ENCODE assay signal across 15 cellular contexts in the genomic region with DNA sequence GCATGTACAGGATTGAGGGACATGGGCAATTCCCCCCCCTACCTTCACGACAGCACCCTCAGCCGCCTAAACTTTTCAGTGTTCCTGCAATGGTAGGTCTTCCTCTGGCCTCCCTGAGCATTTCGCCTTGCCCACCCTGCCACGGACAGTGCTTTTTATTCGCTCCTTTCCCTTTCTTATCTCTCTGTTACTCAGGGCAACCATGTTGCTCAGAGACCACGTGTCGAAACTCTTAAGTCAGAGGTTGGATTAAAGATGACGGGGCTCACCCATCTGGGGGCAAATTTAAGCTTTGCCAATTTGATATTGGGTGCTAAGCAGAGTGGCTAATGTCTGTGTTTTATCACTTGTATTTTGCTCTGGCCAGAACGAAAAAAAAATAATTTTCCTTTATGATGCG. TPM values are rescaled to one million over a fixed set of nuclear protein-coding genes. Genes with fewer than 3 reads are reported as not detected.
DNase-seq lines count a peak whose midpoint lies in the region; ATAC-seq, FAIRE-seq and TF ChIP-seq lines count a peak whose summit lies in the region.
"Had no signal": no experiment of that assay in that cellular context is flagged by ENCODE, and none has a peak within 500 bp of the region (broad histone marks: within the 10 kb centered on the region; RNA-seq: fewer than 3 reads in every experiment).

No MANE protein-coding gene starts in this region.

- no TSS peak for BruUV-seq in K562 (replicated peaks; lab: Mats Ljungman, UMichigan)

- no peaks in the 10 kb centered on the region for H4K20me1 ChIP-seq in K562 (replicated peaks; ENCODE audit: control insufficient read depth, insufficient read depth, low read length)

- WGBS in K562 (ENCODE audit: insufficient coverage, low coverage, missing lambda C conversion rate), result 4% methylated on average over 10 of the region's 10 CpGs

- TF ChIP-seq EP300 in K562 (IDR thresholded peaks at IDR 0.05; ENCODE audit: low read length), result no peak

- no peak for FAIRE-seq in K562 (lab: Jason Lieb, UNC)

- H3K79me2 ChIP-seq in K562 (ENCODE audit: control insufficient read depth, insufficient read depth, low read length), result no peaks in the 10 kb centered on the region

- H3K36me3 ChIP-seq in K562 (ENCODE audit: control insufficient read depth, insufficient read depth, low read length), result no peaks in the 10 kb centered on the region
- H3K36me3 ChIP-seq: HAP-1 had no signal

- ATAC-seq in K562 (no peak), omental fat pad (ENCODE audit: low FRiP score) (no peak), HG03196 (IDR thresholded peaks at IDR 0.05; ENCODE audit: unreplicated experiment) (no peak), GM19452 (IDR thresholded peaks at IDR 0.05; ENCODE audit: unreplicated experiment) (no peak)

- no peaks in the 10 kb centered on the region for H3K27me3 ChIP-seq in K562 (ENCODE audit: control insufficient read depth in 2 of 2, insufficient read depth in 2 of 2, low read length in 2 of 2)

- no peak overlapping the region for H3K4me2 ChIP-seq in K562 (ENCODE audit: insufficient read depth, low read length)

- H3K4me3 ChIP-seq in K562, result no peak overlapping the region
- H3K4me3 ChIP-seq: HAP-1 had no signal

- TF ChIP-seq CTCF in K562 (IDR thresholded peaks at IDR 0.05 in 2 of 3, conservative IDR thresholded peaks at IDR 0.05 in 1 of 3; ENCODE audit: insufficient read depth in 2 of 3, low read depth in 1 of 3, low read length in 3 of 3) (no peak), nephron progenitor cell (IDR thresholded peaks at IDR 0.05) (no peak), omental fat pad (IDR thresholded peaks at IDR 0.05) (no peak)

- H3K4me3 Mint-ChIP-seq in nephron progenitor cell, result no peak overlapping the region
- H3K4me3 Mint-ChIP-seq: CD14-positive monocyte; CD8-positive, alpha-beta memory T cell had no signal

- peaks cover 51% of the 10 kb centered on the region for H3K9me3 Mint-ChIP-seq in nephron progenitor cell

- CTCF ChIA-PET in K562 (lab: Yijun Ruan, JAX; ENCODE audit: low intra/inter-chr PET ratio), result no interaction called here

- H3K4me1 Mint-ChIP-seq in nephron progenitor cell, result no peaks in the 10 kb centered on the region
- H3K4me1 Mint-ChIP-seq: CD14-positive monocyte; CD8-positive, alpha-beta memory T cell had no signal

- H3K36me3 Mint-ChIP-seq in nephron progenitor cell (ENCODE audit: low read depth), result peaks cover 61% of the 10 kb centered on the region
- H3K36me3 Mint-ChIP-seq: CD14-positive monocyte; CD8-positive, alpha-beta memory T cell had no signal

- H3K27ac ChIP-seq in K562 (ENCODE audit: extremely low read depth, low read depth, low read length), result no peak overlapping the region
- H3K27ac ChIP-seq: 22Rv1 had no signal

- no peak overlapping the region for H2AFZ ChIP-seq in K562 (ENCODE audit: low read depth, low read length)

- POLR2A ChIA-PET in K562 (lab: Yijun Ruan, JAX), result interaction anchor here (1.0 kb wide), 1 partner anchor 36 kb away, joined by 3 read pairs; no protein-coding TSS in a partner anchor

- intact Hi-C loops in K562 (cut with micrococcal nuclease), result no loop called here

- in situ Hi-C loops in K562 (cut with MboI), result no loop called here

- TF ChIP-seq POLR2A in K562 (conservative IDR thresholded peaks at IDR 0.05), result no peak

- TF ChIP-seq RAD21 in K562 (CRISPR knock-in tag; conservative IDR thresholded peaks at IDR 0.05 in 1 of 2, IDR thresholded peaks at IDR 0.05 in 1 of 2), result no peak

- no peak overlapping the region for H3K9ac ChIP-seq in K562 (ENCODE audit: insufficient read depth in 1 of 2, low read depth in 2 of 2, low read length in 2 of 2)

- no peaks in the 10 kb centered on the region for H3K9me1 ChIP-seq in K562 (ENCODE audit: control insufficient read depth, insufficient read depth, low read length)

- H3K4me1 ChIP-seq in K562 (replicated peaks in 1 of 2; ENCODE audit: control insufficient read depth in 2 of 2, insufficient read depth in 2 of 2, low read length in 2 of 2), result no peaks in the 10 kb centered on the region

- no peaks in the 10 kb centered on the region for H3K9me3 ChIP-seq in K562 (replicated peaks; ENCODE audit: control insufficient read depth, insufficient read depth, low read depth, low read length)
- H3K9me3 ChIP-seq: HAP-1 had no signal

- DNase-seq in NCI-H82 (lab: John Stamatoyannopoulos, UW) (peak; percentile 19), NCI-H82 treated with DMSO at 0.1 percent for 48 hours (lab: John Stamatoyannopoulos, UW; ENCODE audit: unreplicated experiment) (no peak), K562 (ENCODE audit: extremely low read depth in 1 of 4, low spot score in 3 of 4) (no peak), nephron progenitor cell (no peak), omental fat pad (ENCODE audit: low spot score) (no peak)
- DNase-seq in stimulated activated CD4-positive, alpha-beta T cell treated with anti-CD3 and anti-CD28 coated beads, Interleukin-1b, Interleukin-23, amount 100 ng/mL, for 48 hours, result no peak
- DNase-seq: CD8-positive, alpha-beta memory T cell; DMS53; GOT3; KBM-7 had no signal

- H3K27ac Mint-ChIP-seq in nephron progenitor cell, result peak overlapping the region; percentile 42
- H3K27ac Mint-ChIP-seq: CD14-positive monocyte; CD8-positive, alpha-beta memory T cell had no signal

- H3K27me3 Mint-ChIP-seq in nephron progenitor cell (ENCODE audit: low read depth, poor library complexity), result no peaks in the 10 kb centered on the region

TF ChIP-seq in K562, 482 proteins besides CTCF, POLR2A, EP300 and RAD21:
- TF ChIP-seq RBM34 (IDR thresholded peaks at IDR 0.05; ENCODE audit: borderline replicate concordance, insufficient read depth, low read length) (no peak), RFX1 (IDR thresholded peaks at IDR 0.05) (peak; percentile 80), MYNN (IDR thresholded peaks at IDR 0.05) (peak; percentile 97), MYNN (CRISPR knock-in tag; IDR thresholded peaks at IDR 0.05) (peak; percentile 79; the same call in 1 of the 2 replicates)

RNA-seq across cellular contexts. Expression of a gene that starts 20.4 kb away (rescaled TPM):
- not detected in 2 replicates for total RNA-seq in K562 (2011; cell fraction: chromatin; rRNA removed; ENCODE audit: low replicate concordance)
- total RNA-seq in K562 (2011; cell fraction: nucleolus; rRNA removed), result not detected in 2 replicates
- total RNA-seq in K562 (2011; cell fraction: nucleoplasm; rRNA removed), result 0.07 TPM in 1 of 2 replicates, not detected in the other
- not detected in 2 replicates for total RNA-seq in K562 (2014; rRNA removed)
- not detected in 2 replicates for total RNA-seq in K562 (2014; rRNA removed; fragmentation: Illumina TruSeq; extraction: Trizol)
- total RNA-seq in K562 (2015; rRNA removed; fragmentation: Illumina TruSeq; extraction: Trizol), result not detected in 2 replicates
- 0.02 and 0.04 TPM in 2 replicates for total RNA-seq in K562 (2021)
- polyA plus RNA-seq in K562 (2011; rRNA removed), result 0.01 TPM in 1 of 2 replicates, not detected in the other
- 0.01 TPM in 1 of 2 replicates, not detected in the other for polyA plus RNA-seq in K562 (2011; cell fraction: cytosol; rRNA removed)
- polyA plus RNA-seq in K562 (2011; cell fraction: nucleus; rRNA removed), result 0.24 TPM in 1 of 2 replicates, not detected in the other
- polyA plus RNA-seq in K562 (2012), result 0.10 TPM in 1 of 2 replicates, not detected in the other
- polyA plus RNA-seq in K562 (2014; fragmentation: Illumina TruSeq; extraction: Trizol), result not detected in 2 replicates
- not detected for polyA plus RNA-seq in K562 (2014; fragmentation: Nextera tagmentation; extraction: Ambion mirVana)
- polyA plus RNA-seq in K562 (2014; rRNA removed), result not detected in 2 replicates
- 0.04 and 0.06 TPM in 2 replicates for polyA minus RNA-seq in K562 (2011; rRNA and poly(A)+ RNA removed)
- polyA minus RNA-seq in K562 (2011; cell fraction: cytosol; rRNA and poly(A)+ RNA removed), result not detected in 2 replicates
- under 0.01 TPM in 1 of 2 replicates, not detected in the other for polyA minus RNA-seq in K562 (2011; cell fraction: nucleus; rRNA and poly(A)+ RNA removed)
- total RNA-seq in omental fat pad, result 10 to 100 TPM; 19.7 to 47.2 (median 33.0) TPM
- total RNA-seq: CD8-positive, alpha-beta memory T cell had no signal
- polyA plus RNA-seq: CD14-positive monocyte; CD8-positive, alpha-beta memory T cell had no signal

Comparison
In these comparisons a context has a peak if more than half of its experiments do, and no peak if none do; other contexts are left out.
1. RNA of a gene that starts 20.4 kb away (total RNA-seq): 19.7 to 47.2 TPM in omental fat pad; 0.02 to 0.07 TPM in K562; every median in the first group is over 10 times any median in the second.